ENCODE assay signal across 10 cellular contexts in genomic region chrX:40132751-40133150, GRCh38. TPM values are rescaled to one million over a fixed set of nuclear protein-coding genes. Genes with fewer than 3 reads are reported as not detected.
A peak's percentile ranks its signal among the peaks of the same experiment; 100 is the strongest.
DNase-seq lines count a peak whose midpoint lies in the region; ATAC-seq and TF ChIP-seq lines count a peak whose summit lies in the region.
"Had no signal": no experiment of that assay in that cellular context is flagged by ENCODE, and none has a peak within 500 bp of the region (broad histone marks: within the 10 kb centered on the region; RNA-seq: fewer than 3 reads in every experiment).

No MANE protein-coding gene starts in this region.

- no peaks in the 10 kb centered on the region for H3K9me3 ChIP-seq in right cardiac atrium (ENCODE audit: control insufficient read depth, low read length)
- H3K9me3 ChIP-seq in stomach = no peaks in the 10 kb centered on the region
- no peaks in the 10 kb centered on the region for H3K9me3 ChIP-seq in endodermal cell (ENCODE audit: control insufficient read depth, low read length)

- 23% methylated on average over 7 of the region's 7 CpGs for WGBS in right cardiac atrium
- WGBS in stomach, 5 donors = 0 to 48% (median 35%) methylated on average over 2 to 7 of the region's 7 CpGs
- WGBS in endodermal cell (ENCODE audit: insufficient coverage in 1 of 2, insufficient read length in 1 of 2), 2 experiments = 90 to 95% methylated on average over 7 of the region's 7 CpGs

- H3K4me3 ChIP-seq in astrocyte of the spinal cord (ENCODE audit: low read depth, low read length) (no peak overlapping the region), right cardiac atrium (ENCODE audit: low read length) (no peak overlapping the region), stomach (no peak overlapping the region), endodermal cell (ENCODE audit: low read length) (no peak overlapping the region)
- H3K4me3 ChIP-seq: cardiac muscle cell had no signal

- no peaks in the 10 kb centered on the region for H3K27me3 ChIP-seq in right cardiac atrium (ENCODE audit: control insufficient read depth, insufficient read depth)
- peaks cover 0 to 3% (median 0%) of the 10 kb centered on the region in 3 donors for H3K27me3 ChIP-seq in stomach
- H3K27me3 ChIP-seq in endodermal cell (ENCODE audit: control insufficient read depth, insufficient read depth, low read length, poor library complexity, severe bottlenecking) = no peaks in the 10 kb centered on the region
- H3K27me3 ChIP-seq: cardiac muscle cell had no signal

- peaks cover 3% of the 10 kb centered on the region for H3K4me1 Mint-ChIP-seq in endodermal cell
- H3K4me1 Mint-ChIP-seq: activated B cell treated with CpG ODN at 0.5 μM for 24 hours had no signal

- no peaks in the 10 kb centered on the region for H3K36me3 Mint-ChIP-seq in endodermal cell (ENCODE audit: low read depth)

- POLR2A ChIA-PET in GM10248 (lab: Yijun Ruan, JAX) = no interaction called here

- in situ Hi-C loops in astrocyte of the spinal cord (cut with HindIII; ENCODE audit: low sequenced_read_pairs) = no loop called here

- no peaks in the 10 kb centered on the region for H3K27me3 Mint-ChIP-seq in endodermal cell (ENCODE audit: insufficient read depth)
- H3K27me3 Mint-ChIP-seq: activated B cell treated with CpG ODN at 0.5 μM for 24 hours had no signal

- ATAC-seq in right cardiac atrium = peak; percentile 87 to 95
- ATAC-seq in GM21390 (IDR thresholded peaks at IDR 0.05; ENCODE audit: unreplicated experiment) = no peak

- H3K27ac Mint-ChIP-seq in endodermal cell = no peak overlapping the region
- H3K27ac Mint-ChIP-seq: activated B cell treated with CpG ODN at 0.5 μM for 24 hours had no signal

- no peak overlapping the region for H3K9ac ChIP-seq in endodermal cell (ENCODE audit: extremely low read depth, low read length, poor library complexity, severe bottlenecking)

- DNase-seq in H4 (ENCODE audit: low spot score) = peak; percentile 65
- DNase-seq in astrocyte of the spinal cord (ENCODE audit: low read depth, low spot score) = peak; percentile 84
- peak; percentile 79 to 82 (median 80) for DNase-seq in right cardiac atrium
- peak; percentile 82 for DNase-seq in stomach
- DNase-seq in GM10248 (ENCODE audit: extremely low spot score) = no peak
- no peak for DNase-seq in endodermal cell
- DNase-seq in NCI-H2081 treated with DMSO at 0.1 percent for 48 hours (lab: John Stamatoyannopoulos, UW) = no peak
- DNase-seq: activated B cell treated with CpG ODN at 0.5 μM for 24 hours had no signal

- peak overlapping the region; percentile 85 for H3K27ac ChIP-seq in right cardiac atrium (ENCODE audit: low read length)
- H3K27ac ChIP-seq in stomach = peak overlapping the region in 4 of 5 donors; percentile 33 to 72 (median 53)
- no peak overlapping the region for H3K27ac ChIP-seq in endodermal cell (ENCODE audit: low read depth, low read length)
- H3K27ac ChIP-seq: cardiac muscle cell had no signal

- H3K36me3 ChIP-seq in stomach (no peaks in the 10 kb centered on the region), endodermal cell (ENCODE audit: control insufficient read depth, insufficient read depth, low read length) (no peaks in the 10 kb centered on the region)
- H3K36me3 ChIP-seq: cardiac muscle cell had no signal

- TF ChIP-seq EP300 in stomach (IDR thresholded peaks at IDR 0.05) = no peak

- peaks cover 2% of the 10 kb centered on the region for H3K4me1 ChIP-seq in right cardiac atrium (ENCODE audit: control insufficient read depth, insufficient read depth, low read length)
- no peaks in the 10 kb centered on the region for H3K4me1 ChIP-seq in stomach
- no peaks in the 10 kb centered on the region for H3K4me1 ChIP-seq in endodermal cell (ENCODE audit: control insufficient read depth, insufficient read depth, low read length)

- TF ChIP-seq POLR2A in stomach (IDR thresholded peaks at IDR 0.05) = no peak

- intact Hi-C loops in right cardiac atrium (cut with DNase I) (no loop called here), stomach (cut with DNase I; ENCODE audit: low total_unique reads) (no loop called here)

- no peak overlapping the region for H3K4me3 Mint-ChIP-seq in endodermal cell
- H3K4me3 Mint-ChIP-seq: activated B cell treated with CpG ODN at 0.5 μM for 24 hours had no signal

- CTCF ChIA-PET in GM10248 (lab: Yijun Ruan, JAX) = no interaction called here

- H3K9me3 Mint-ChIP-seq in endodermal cell = peaks cover 10% of the 10 kb centered on the region
- H3K9me3 Mint-ChIP-seq: activated B cell treated with CpG ODN at 0.5 μM for 24 hours had no signal

- no peak for TF ChIP-seq CTCF in astrocyte of the spinal cord (IDR thresholded peaks at IDR 0.05; ENCODE audit: low read depth, low read length)
- no peak for TF ChIP-seq CTCF in stomach (IDR thresholded peaks at IDR 0.05)
- TF ChIP-seq CTCF in GM10248 (IDR thresholded peaks at IDR 0.05; ENCODE audit: control extremely low read depth, extremely low read depth, low read depth, missing control alignments) = no peak
- TF ChIP-seq CTCF in endodermal cell (conservative IDR thresholded peaks at IDR 0.05) = no peak

RNA-seq across cellular contexts. Expression of gene BCOR, which starts 35.0 kb away (rescaled TPM):
- total RNA-seq in H4 (2014; rRNA removed; shearing (Covaris generic)) = 22.8 and 23.8 TPM in 2 replicates
- total RNA-seq in right cardiac atrium = 10 to 100 TPM; 18.1 to 30.1 (median 20.5) TPM
- 11.1 TPM for polyA plus RNA-seq in right cardiac atrium
- total RNA-seq in stomach = 10 to 100 TPM; 11.0 to 45.5 (median 34.8) TPM
- polyA plus RNA-seq in stomach = 10 to 100 TPM in 1 of 3 donors, 1 to 10 TPM in 2; 4.4 to 11.8 (median 5.0) TPM
- total RNA-seq in endodermal cell = 10 to 100 TPM; 31.3 to 37.9 TPM
- polyA plus RNA-seq in endodermal cell (2013, experiment 1 of 2) = 31.8 TPM
- 30.2 TPM for polyA plus RNA-seq in endodermal cell (2013, experiment 2 of 2)

Comparison
In these comparisons a context has a peak if more than half of its experiments do, and no peak if none do; other contexts are left out.
1. DNase-seq: peak in H4 (single experiment), astrocyte of the spinal cord (single experiment), right cardiac atrium (3 of 3) and stomach (single experiment); none in GM10248 (single experiment), endodermal cell (single experiment) and NCI-H2081 treated with DMSO at 0.1 percent for 48 hours (single experiment).